In genomic region chr4:7902826-7903225, GRCh38 we compare ENCODE assay signal across 23 cellular contexts. TPM values are rescaled to one million over a fixed set of nuclear protein-coding genes. Genes with fewer than 3 reads are reported as not detected.
DNase-seq lines count a peak whose midpoint lies in the region; ATAC-seq, FAIRE-seq and TF ChIP-seq lines count a peak whose summit lies in the region.
"Had no signal": no experiment of that assay in that cellular context is flagged by ENCODE, and none has a peak within 500 bp of the region (broad histone marks: within the 10 kb centered on the region; RNA-seq: fewer than 3 reads in every experiment).

No MANE protein-coding gene starts in this region.

- no peak overlapping the region for H2AFZ ChIP-seq in HepG2 (ENCODE audit: low read length)
- H2AFZ ChIP-seq in smooth muscle cell (ENCODE audit: low read depth) = no peak overlapping the region

- H3K27me3 ChIP-seq in Panc1 (ENCODE audit: control insufficient read depth, insufficient read depth, low read length) (no peaks in the 10 kb centered on the region), ascending aorta (no peaks in the 10 kb centered on the region), thoracic aorta (replicated peaks; ENCODE audit: insufficient read depth) (no peaks in the 10 kb centered on the region), HepG2 (ENCODE audit: control insufficient read depth in 1 of 2, insufficient read depth in 2 of 2, low read length in 2 of 2) (no peaks in the 10 kb centered on the region), smooth muscle cell (ENCODE audit: low read depth) (no peaks in the 10 kb centered on the region)
- H3K27me3 ChIP-seq: gastrocnemius medialis had no signal

- no peak for ATAC-seq in Panc1
- ATAC-seq in thoracic aorta (ENCODE audit: insufficient number of reproducible peaks, low FRiP score, low read depth) = no peak
- no peak for ATAC-seq in HepG2
- no peak for ATAC-seq in GM18858 (IDR thresholded peaks at IDR 0.05; ENCODE audit: unreplicated experiment)
- ATAC-seq: activated CD8-positive, alpha-beta memory T cell treated with anti-CD3 and anti-CD28 coated beads, Interleukin-2, amount 10 ng/mL, durations not matched to agents 7 days and 5 days; activated T-helper 17 cell treated with anti-CD3 and anti-CD28 coated beads, Interleukin-2, amount 50 U/mL, for 72 hours; gastrocnemius medialis; naive thymus-derived CD4-positive, alpha-beta T cell; PC-3; psoas muscle had no signal

- H3K4me3 ChIP-seq in Panc1 (ENCODE audit: low read depth in 2 of 2, low read length in 2 of 2) (no peak overlapping the region), ascending aorta (peak overlapping the region in 1 of 2 donors; percentile 38), mesodermal cell (ENCODE audit: extremely low read depth, insufficient read depth, low read length, poor library complexity, severe bottlenecking) (no peak overlapping the region), thoracic aorta (no peak overlapping the region), HepG2 (replicated peaks in 1 of 3; ENCODE audit: insufficient read depth in 1 of 3, low read depth in 2 of 3, low read length in 3 of 3) (no peak overlapping the region), smooth muscle cell (no peak overlapping the region)
- H3K4me3 ChIP-seq: gastrocnemius medialis, psoas muscle had no signal

- H4K20me1 ChIP-seq in HepG2 (ENCODE audit: insufficient read depth, low read length) = no peaks in the 10 kb centered on the region
- peaks cover 90% of the 10 kb centered on the region for H4K20me1 ChIP-seq in smooth muscle cell (ENCODE audit: low read depth)

- in situ Hi-C loops in Panc1 (cut with HindIII; ENCODE audit: low pct_unique_long_range_greater_than_20kb, low sequenced_read_pairs) (no loop called here), HepG2 (cut with HindIII; ENCODE audit: extremely low pct_ligation_motif_present, low pct_unique_long_range_greater_than_20kb) (no loop called here)

- POLR2A ChIA-PET in Panc1 (lab: Charles Lee) (no interaction called here), HepG2 (lab: Yijun Ruan, JAX) (no interaction called here)

- FAIRE-seq in HepG2 (lab: Jason Lieb, UNC) = no peak
- FAIRE-seq: small intestine had no signal

- no peak for DNase-seq in Panc1 (ENCODE audit: low read depth, low spot score)
- no peak for DNase-seq in ascending aorta (ENCODE audit: low spot score in 2 of 2)
- DNase-seq in thoracic aorta (ENCODE audit: low spot score) = no peak
- no peak for DNase-seq in HepG2 (ENCODE audit: low spot score)
- DNase-seq in smooth muscle cell (lab: John Stamatoyannopoulos, UW; ENCODE audit: unreplicated experiment) = no peak
- DNase-seq: activated CD4-positive, alpha-beta T cell treated with anti-CD3 and anti-CD28 coated beads, Interleukin-2, amount 10 ng/mL, durations not matched to agents 24 days and 14 days; activated CD8-positive, alpha-beta memory T cell treated with anti-CD3 and anti-CD28 coated beads, Interleukin-2, amount 10 ng/mL, durations not matched to agents 7 days and 5 days; activated naive CD8-positive, alpha-beta T cell treated with anti-CD3 and anti-CD28 coated beads, Interleukin-2, amount 10 ng/mL, durations not matched to agents 7 days and 5 days; Caco-2; erythroblast; gastrocnemius medialis; kidney glomerular epithelial cell; naive thymus-derived CD4-positive, alpha-beta T cell; PC-3; psoas muscle; SIG-M5; small intestine; stimulated activated CD4-positive, alpha-beta T cell treated with anti-CD3 and anti-CD28 coated beads, Interleukin-2, amount 100 ng/mL, for 48 hours; stimulated activated naive CD4-positive, alpha-beta T cell treated with Interleukin-2 at 50 U/mL for 16 hours; trophoblast cell had no signal

- intact Hi-C loops in Panc1 (cut with micrococcal nuclease; ENCODE audit: unreplicated experiment) = no loop called here
- intact Hi-C loops in ascending aorta (cut with DNase I) = loop anchor here (5.0 kb wide), 2 partner anchors 34 to 61 kb away; partner anchors contain the start of gene AFAP1
- intact Hi-C loops in HepG2 (cut with micrococcal nuclease; ENCODE audit: unreplicated experiment) = no loop called here

- H3K4me2 ChIP-seq in HepG2 (ENCODE audit: low read depth, low read length) = no peak overlapping the region
- no peak overlapping the region for H3K4me2 ChIP-seq in smooth muscle cell

- TF ChIP-seq CTCF in Panc1 (IDR thresholded peaks at IDR 0.05) (no peak), ascending aorta (IDR thresholded peaks at IDR 0.05) (no peak), thoracic aorta (IDR thresholded peaks at IDR 0.05) (no peak), HepG2 (CRISPR knock-in tag; IDR thresholded peaks at IDR 0.05) (no peak), smooth muscle cell (IDR thresholded peaks at IDR 0.05; ENCODE audit: borderline replicate concordance, insufficient read depth, poor library complexity, severe bottlenecking) (no peak)

- peak overlapping the region; percentile 86 for H3K27ac ChIP-seq in Panc1 (ENCODE audit: low read length)
- peak overlapping the region; percentile 83 to 87 for H3K27ac ChIP-seq in ascending aorta
- peak overlapping the region; percentile 46 for H3K27ac ChIP-seq in mesodermal cell (ENCODE audit: low read depth, low read length, severe bottlenecking)
- peak overlapping the region; percentile 83 to 86 for H3K27ac ChIP-seq in thoracic aorta
- H3K27ac ChIP-seq in HepG2 (ENCODE audit: extremely low read length, insufficient read depth, low read length) = no peak overlapping the region
- H3K27ac ChIP-seq in smooth muscle cell (ENCODE audit: low read depth) = no peak overlapping the region
- H3K27ac ChIP-seq: gastrocnemius medialis, psoas muscle had no signal

- H3K9ac ChIP-seq in HepG2 (ENCODE audit: insufficient read depth, low read depth, low read length) (no peak overlapping the region), smooth muscle cell (ENCODE audit: low read depth) (no peak overlapping the region)

- TF ChIP-seq EP300 in HepG2 (IDR thresholded peaks at IDR 0.05; ENCODE audit: low read depth in 2 of 2, low read length in 2 of 2) (no peak), HepG2 (CRISPR knock-in tag; IDR thresholded peaks at IDR 0.05; ENCODE audit: borderline replicate concordance) (no peak)

- TF ChIP-seq POLR2A in HepG2 (IDR thresholded peaks at IDR 0.05; ENCODE audit: insufficient read depth in 1 of 2, low read depth in 2 of 2, low read length in 2 of 2) = no peak

- 100% methylated on average over 1 to 2 of the region's 2 CpGs for WGBS in mesodermal cell (ENCODE audit: insufficient coverage in 2 of 2), 2 experiments
- 96% methylated on average over 2 of the region's 2 CpGs for WGBS in HepG2 (ENCODE audit: low lambda C conversion rate)
- 85% methylated on average over 2 of the region's 2 CpGs for WGBS in smooth muscle cell (ENCODE audit: low lambda C conversion rate)

- BruUV-seq in Panc1 (replicated peaks; lab: Mats Ljungman, UMichigan) (no TSS peak), HepG2 (replicated peaks; lab: Mats Ljungman, UMichigan) (no TSS peak)

- CTCF ChIA-PET in Panc1 (lab: Charles Lee) = no interaction called here
- CTCF ChIA-PET in HepG2 (lab: Yijun Ruan, JAX; ENCODE audit: low intra/inter-chr PET ratio, low total read pairs) = no interaction called here

- H3K9me3 ChIP-seq in Panc1 (ENCODE audit: control insufficient read depth, insufficient read depth, low read depth, low read length) (no peaks in the 10 kb centered on the region), ascending aorta (no peaks in the 10 kb centered on the region), mesodermal cell (ENCODE audit: control insufficient read depth, low read length) (no peaks in the 10 kb centered on the region), thoracic aorta (no peaks in the 10 kb centered on the region), HepG2 (ENCODE audit: low read length) (no peaks in the 10 kb centered on the region), smooth muscle cell (replicated peaks; ENCODE audit: low read depth) (no peaks in the 10 kb centered on the region)
- H3K9me3 ChIP-seq: Caco-2, gastrocnemius medialis, psoas muscle had no signal

- peaks cover 98% of the 10 kb centered on the region for H3K4me1 ChIP-seq in Panc1 (ENCODE audit: control insufficient read depth, insufficient read depth, low read length)
- peaks cover 33 to 66% of the 10 kb centered on the region in 2 donors for H3K4me1 ChIP-seq in ascending aorta
- peaks cover 74% of the 10 kb centered on the region for H3K4me1 ChIP-seq in mesodermal cell (ENCODE audit: control insufficient read depth, insufficient read depth, low read length, poor library complexity, severe bottlenecking)
- H3K4me1 ChIP-seq in thoracic aorta (ENCODE audit: control insufficient read depth in 1 of 2, low read depth in 2 of 2) = peaks cover 34 to 93% of the 10 kb centered on the region in 2 donors
- peaks cover 20% of the 10 kb centered on the region for H3K4me1 ChIP-seq in HepG2 (ENCODE audit: insufficient read depth, low read length)
- H3K4me1 ChIP-seq in smooth muscle cell (ENCODE audit: low read depth) = peaks cover 18% of the 10 kb centered on the region
- H3K4me1 ChIP-seq: psoas muscle had no signal

- H3K79me2 ChIP-seq in HepG2 (ENCODE audit: insufficient read depth, low read length) (peaks cover 6% of the 10 kb centered on the region), smooth muscle cell (ENCODE audit: low read depth) (peaks cover 92% of the 10 kb centered on the region)

- TF ChIP-seq RAD21 in HepG2 (CRISPR knock-in tag; IDR thresholded peaks at IDR 0.05) = no peak

- H3K36me3 ChIP-seq in Panc1 (ENCODE audit: control insufficient read depth, insufficient read depth, low read length) (no peaks in the 10 kb centered on the region), ascending aorta (no peaks in the 10 kb centered on the region), mesodermal cell (ENCODE audit: control insufficient read depth, insufficient read depth, low read length) (no peaks in the 10 kb centered on the region), thoracic aorta (no peaks in the 10 kb centered on the region), HepG2 (replicated peaks in 1 of 2; ENCODE audit: control insufficient read depth in 1 of 2, insufficient read depth in 2 of 2, low read length in 2 of 2) (no peaks in the 10 kb centered on the region), smooth muscle cell (ENCODE audit: low read depth) (no peaks in the 10 kb centered on the region)
- H3K36me3 ChIP-seq: gastrocnemius medialis had no signal

- peaks cover 13% of the 10 kb centered on the region for H3F3A ChIP-seq in smooth muscle cell (ENCODE audit: low read depth)

RNA-seq across cellular contexts. Expression of gene AFAP1, which starts 36.8 kb away (rescaled TPM):
- total RNA-seq in Panc1 (2021; ENCODE audit: unreplicated experiment) (94.7 TPM), ascending aorta (84.9 TPM), thoracic aorta (10 to 100 TPM; 32.1 to 40.1 TPM), HepG2 (2016; rRNA removed; fragmentation: Illumina TruSeq; extraction: Trizol) (2.5 and 3.1 TPM in 2 replicates), smooth muscle cell (17.9 and 24.8 TPM in 2 replicates)
- 90.7 TPM for polyA plus RNA-seq in Panc1 (2012; ENCODE audit: insufficient read length)
- polyA plus RNA-seq in mesodermal cell (2013, experiment 1 of 2) = 22.1 TPM
- 20.3 TPM for polyA plus RNA-seq in mesodermal cell (2013, experiment 2 of 2)
- total RNA-seq in HepG2 (2016; cell fraction: cytosol; rRNA removed; fragmentation: Illumina TruSeq; extraction: Trizol; ENCODE audit: low read depth) = 0.91 and 1.1 TPM in 2 replicates
- 2.3 and 2.5 TPM in 2 replicates for total RNA-seq in HepG2 (2016; cell fraction: insoluble cytoplasmic fraction; rRNA removed; fragmentation: Illumina TruSeq; extraction: Trizol)
- total RNA-seq in HepG2 (2016; cell fraction: membrane; rRNA removed; fragmentation: Illumina TruSeq; extraction: Trizol) = 1.3 and 1.6 TPM in 2 replicates
- 3.2 and 3.5 TPM in 2 replicates for total RNA-seq in HepG2 (2016; cell fraction: nucleus; rRNA removed; fragmentation: Illumina TruSeq; extraction: Trizol)
- polyA plus RNA-seq in HepG2 (2011; rRNA removed) (2.0 and 2.5 TPM in 2 replicates), smooth muscle cell (12.6 and 15.8 TPM in 2 replicates)
- 1.4 and 1.6 TPM in 2 replicates for polyA plus RNA-seq in HepG2 (2011; cell fraction: cytosol; rRNA removed)
- polyA plus RNA-seq in HepG2 (2011; cell fraction: nucleus; rRNA removed) = 5.5 and 8.2 TPM in 2 replicates
- 2.8 and 2.9 TPM in 2 replicates for polyA plus RNA-seq in HepG2 (2012)
- polyA plus RNA-seq in HepG2 (2016; cell fraction: cytosol; fragmentation: Illumina TruSeq; extraction: Trizol; ENCODE audit: low read depth) = 0.11 and 0.15 TPM in 2 replicates
- polyA plus RNA-seq in HepG2 (2016; cell fraction: insoluble cytoplasmic fraction; fragmentation: Illumina TruSeq; extraction: Trizol; ENCODE audit: low read depth) = 1.6 and 2.1 TPM in 2 replicates
- polyA plus RNA-seq in HepG2 (2016; cell fraction: membrane; fragmentation: Illumina TruSeq; extraction: Trizol; ENCODE audit: low read depth) = 0.37 and 0.58 TPM in 2 replicates
- polyA plus RNA-seq in HepG2 (2016; cell fraction: nucleus; fragmentation: Illumina TruSeq; extraction: Trizol; ENCODE audit: insufficient read depth, low read depth) = 2.7 and 3.5 TPM in 2 replicates
- 4.5 and 14.2 TPM in 2 replicates for polyA minus RNA-seq in HepG2 (2011; rRNA and poly(A)+ RNA removed; ENCODE audit: low replicate concordance)
- polyA minus RNA-seq in HepG2 (2011; cell fraction: cytosol; rRNA and poly(A)+ RNA removed) = 2.9 and 3.2 TPM in 2 replicates
- 9.5 and 11.9 TPM in 2 replicates for polyA minus RNA-seq in HepG2 (2011; cell fraction: nucleus; rRNA and poly(A)+ RNA removed)

Comparison
In these comparisons a context has a peak if more than half of its experiments do, and no peak if none do; other contexts are left out.
1. H3K27ac ChIP-seq: peak in Panc1 (single experiment), ascending aorta (2 of 2), mesodermal cell (single experiment) and thoracic aorta (2 of 2); none in HepG2 (single experiment) and smooth muscle cell (single experiment).